Comparison of ENCODE assay signal across 10 cellular contexts in genomic region chr5:132754947-132755346, GRCh38. TPM values are rescaled to one million over a fixed set of nuclear protein-coding genes. Genes with fewer than 3 reads are reported as not detected.
A peak's percentile ranks its signal among the peaks of the same experiment; 100 is the strongest.
DNase-seq lines count a peak whose midpoint lies in the region; ATAC-seq and TF ChIP-seq lines count a peak whose summit lies in the region.
"Had no signal": no experiment of that assay in that cellular context is flagged by ENCODE, and none has a peak within 500 bp of the region (broad histone marks: within the 10 kb centered on the region; RNA-seq: fewer than 3 reads in every experiment).

No MANE protein-coding gene starts in this region.

- no peaks in the 10 kb centered on the region for H3K27me3 ChIP-seq in MG63

- H3K4me3 ChIP-seq in fibroblast of the aortic adventitia (ENCODE audit: low read depth, low read length): no peak overlapping the region
- H3K4me3 ChIP-seq in MG63: no peak overlapping the region

- intact Hi-C loops in left colon (cut with DNase I, micrococcal nuclease): no loop called here

- peaks cover 23% of the 10 kb centered on the region for H3K36me3 ChIP-seq in MG63

- TF ChIP-seq CTCF in fibroblast of the aortic adventitia (IDR thresholded peaks at IDR 0.05; ENCODE audit: insufficient read depth, low read length): peak; percentile 30

- DNase-seq in A172 (ENCODE audit: low spot score) (peak; percentile 27), ELR (ENCODE audit: low read depth) (peak; percentile 58), SW480 (ENCODE audit: low spot score) (peak; percentile 55), fibroblast of the aortic adventitia (ENCODE audit: low read depth) (peak; percentile 58), GF-D8 (lab: John Stamatoyannopoulos, UW) (no peak), MG63 (no peak), left colon (no peak)
- DNase-seq: NCI-H226 had no signal

- no peaks in the 10 kb centered on the region for H3K9me3 ChIP-seq in MG63

- no peak for ATAC-seq in GM21423 (IDR thresholded peaks at IDR 0.05; ENCODE audit: unreplicated experiment)
- no peak for ATAC-seq in left colon
- ATAC-seq: esophagus mucosa had no signal

RNA-seq across cellular contexts. Expression of gene CCNI2, which starts 7.7 kb away (rescaled TPM):
- not detected in 2 replicates for total RNA-seq in A172 (2014; rRNA removed; shearing (Covaris generic))
- 1.2 TPM in 1 of 2 replicates, not detected in the other for total RNA-seq in fibroblast of the aortic adventitia (ENCODE audit: low replicate concordance)
- total RNA-seq in MG63 (2014; rRNA removed; shearing (Covaris generic); ENCODE audit: low replicate concordance): 0.27 TPM in 1 of 2 replicates, not detected in the other
- 10 to 100 TPM; 11.4 to 13.4 TPM for total RNA-seq in left colon
- total RNA-seq: esophagus mucosa had no signal

RNA-seq across cellular contexts. Expression of gene KIF3A, which starts 17.6 kb away (rescaled TPM):
- 10.6 and 16.4 TPM in 2 replicates for total RNA-seq in A172 (2014; rRNA removed; shearing (Covaris generic))
- total RNA-seq in fibroblast of the aortic adventitia (ENCODE audit: low replicate concordance): 12.7 and 29.2 TPM in 2 replicates
- 5.3 and 6.2 TPM in 2 replicates for total RNA-seq in MG63 (2014; rRNA removed; shearing (Covaris generic); ENCODE audit: low replicate concordance)
- total RNA-seq in left colon: 1 to 10 TPM; 3.9 to 6.1 TPM

RNA-seq across cellular contexts. Expression of gene SEPTIN8, which starts 22.1 kb away (rescaled TPM):
- total RNA-seq in A172 (2014; rRNA removed; shearing (Covaris generic)): 48.1 and 55.4 TPM in 2 replicates
- total RNA-seq in fibroblast of the aortic adventitia (ENCODE audit: low replicate concordance) (22.7 and 43.0 TPM in 2 replicates), left colon (10 to 100 TPM; 58.7 to 59.6 TPM)
- 36.9 and 53.8 TPM in 2 replicates for total RNA-seq in MG63 (2014; rRNA removed; shearing (Covaris generic); ENCODE audit: low replicate concordance)

RNA-seq across cellular contexts. Expression of gene SOWAHA, which starts 58.2 kb away (rescaled TPM):
- not detected in 2 replicates for total RNA-seq in A172 (2014; rRNA removed; shearing (Covaris generic))
- total RNA-seq in fibroblast of the aortic adventitia (ENCODE audit: low replicate concordance): not detected in 2 replicates
- not detected in 2 replicates for total RNA-seq in MG63 (2014; rRNA removed; shearing (Covaris generic); ENCODE audit: low replicate concordance)
- total RNA-seq in left colon: 10 to 100 TPM; 36.0 to 38.8 TPM

Comparison
In these comparisons a context has a peak if more than half of its experiments do, and no peak if none do; other contexts are left out.
1. DNase-seq: peak in A172 (single experiment), ELR (single experiment), SW480 (single experiment) and fibroblast of the aortic adventitia (single experiment); none in GF-D8 (single experiment), MG63 (single experiment) and left colon (0 of 2).